Comparison of ENCODE assay signal across 2 cellular contexts in the genomic region with DNA sequence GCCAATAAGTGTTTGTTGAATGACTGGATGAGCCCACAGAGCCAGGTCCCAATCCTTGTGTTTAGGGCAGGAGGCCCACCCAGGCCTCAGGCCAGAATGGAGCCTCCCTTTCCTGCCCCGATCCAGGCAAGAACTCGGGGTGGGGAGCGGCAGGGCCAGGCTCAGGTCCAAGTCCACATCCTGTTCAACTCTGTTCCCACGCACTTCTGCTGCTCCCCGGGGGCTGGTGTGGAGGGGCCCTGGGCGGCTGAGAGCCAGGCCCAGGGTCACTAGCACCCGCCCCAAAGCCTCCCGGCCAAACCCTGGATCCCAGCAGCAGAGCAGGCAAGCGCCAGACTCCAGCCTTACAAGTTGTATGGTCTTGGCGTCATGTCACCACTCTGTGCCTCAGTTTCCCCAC.
TF ChIP-seq lines count a peak whose summit lies in the region.

No MANE protein-coding gene starts in this region.

TF ChIP-seq in liver, 16 proteins besides CTCF, POLR2A, EP300 and RAD21:
- TF ChIP-seq NR2F2 (IDR thresholded peaks at IDR 0.05) (peak; percentile 87), FOXA1 (IDR thresholded peaks at IDR 0.05) (no peak)
- TF ChIP-seq, protein P1, sequence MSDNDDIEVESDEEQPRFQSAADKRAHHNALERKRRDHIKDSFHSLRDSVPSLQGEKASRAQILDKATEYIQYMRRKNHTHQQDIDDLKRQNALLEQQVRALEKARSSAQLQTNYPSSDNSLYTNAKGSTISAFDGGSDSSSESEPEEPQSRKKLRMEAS (IDR thresholded peaks at IDR 0.05), result no peak
TF ChIP-seq in liver: peak in this region for 1.

TF ChIP-seq in HepG2, 621 proteins besides CTCF, POLR2A, EP300 and RAD21:
- TF ChIP-seq ZNF224 (CRISPR knock-in tag; IDR thresholded peaks at IDR 0.05) (no peak), ZFP37 (CRISPR knock-in tag; IDR thresholded peaks at IDR 0.05; ENCODE audit: borderline replicate concordance) (no peak), ZSCAN31 (CRISPR knock-in tag; IDR thresholded peaks at IDR 0.05; ENCODE audit: low read depth) (no peak), ZNF256 (CRISPR knock-in tag; conservative IDR thresholded peaks at IDR 0.05) (no peak), TGIF2 (CRISPR knock-in tag; IDR thresholded peaks at IDR 0.05) (no peak), SNAI1 (CRISPR knock-in tag; IDR thresholded peaks at IDR 0.05; ENCODE audit: borderline replicate concordance) (no peak), JUND (CRISPR knock-in tag; IDR thresholded peaks at IDR 0.05) (no peak), ZNF335 (CRISPR knock-in tag; IDR thresholded peaks at IDR 0.05) (no peak), MTA1 (CRISPR knock-in tag; IDR thresholded peaks at IDR 0.05; ENCODE audit: borderline replicate concordance) (no peak), NCOA5 (CRISPR knock-in tag; IDR thresholded peaks at IDR 0.05) (no peak), BRD4 (CRISPR knock-in tag; IDR thresholded peaks at IDR 0.05) (no peak), SALL2 (CRISPR knock-in tag; IDR thresholded peaks at IDR 0.05) (no peak)
- TF ChIP-seq, protein P2, sequence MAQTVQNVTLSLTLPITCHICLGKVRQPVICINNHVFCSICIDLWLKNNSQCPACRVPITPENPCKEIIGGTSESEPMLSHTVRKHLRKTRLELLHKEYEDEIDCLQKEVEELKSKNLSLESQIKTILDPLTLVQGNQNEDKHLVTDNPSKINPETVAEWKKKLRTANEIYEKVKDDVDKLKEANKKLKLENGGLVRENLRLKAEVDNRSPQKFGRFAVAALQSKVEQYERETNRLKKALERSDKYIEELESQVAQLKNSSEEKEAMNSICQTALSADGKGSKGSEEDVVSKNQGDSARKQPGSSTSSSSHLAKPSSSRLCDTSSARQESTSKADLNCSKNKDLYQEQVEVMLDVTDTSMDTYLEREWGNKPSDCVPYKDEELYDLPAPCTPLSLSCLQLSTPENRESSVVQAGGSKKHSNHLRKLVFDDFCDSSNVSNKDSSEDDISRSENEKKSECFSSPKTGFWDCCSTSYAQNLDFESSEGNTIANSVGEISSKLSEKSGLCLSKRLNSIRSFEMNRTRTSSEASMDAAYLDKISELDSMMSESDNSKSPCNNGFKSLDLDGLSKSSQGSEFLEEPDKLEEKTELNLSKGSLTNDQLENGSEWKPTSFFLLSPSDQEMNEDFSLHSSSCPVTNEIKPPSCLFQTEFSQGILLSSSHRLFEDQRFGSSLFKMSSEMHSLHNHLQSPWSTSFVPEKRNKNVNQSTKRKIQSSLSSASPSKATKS (CRISPR knock-in tag; IDR thresholded peaks at IDR 0.05), result no peak
- TF ChIP-seq, protein P3, sequence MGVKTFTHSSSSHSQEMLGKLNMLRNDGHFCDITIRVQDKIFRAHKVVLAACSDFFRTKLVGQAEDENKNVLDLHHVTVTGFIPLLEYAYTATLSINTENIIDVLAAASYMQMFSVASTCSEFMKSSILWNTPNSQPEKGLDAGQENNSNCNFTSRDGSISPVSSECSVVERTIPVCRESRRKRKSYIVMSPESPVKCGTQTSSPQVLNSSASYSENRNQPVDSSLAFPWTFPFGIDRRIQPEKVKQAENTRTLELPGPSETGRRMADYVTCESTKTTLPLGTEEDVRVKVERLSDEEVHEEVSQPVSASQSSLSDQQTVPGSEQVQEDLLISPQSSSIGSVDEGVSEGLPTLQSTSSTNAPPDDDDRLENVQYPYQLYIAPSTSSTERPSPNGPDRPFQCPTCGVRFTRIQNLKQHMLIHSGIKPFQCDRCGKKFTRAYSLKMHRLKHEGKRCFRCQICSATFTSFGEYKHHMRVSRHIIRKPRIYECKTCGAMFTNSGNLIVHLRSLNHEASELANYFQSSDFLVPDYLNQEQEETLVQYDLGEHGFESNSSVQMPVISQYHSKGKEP (CRISPR knock-in tag; IDR thresholded peaks at IDR 0.05), result no peak
- TF ChIP-seq, protein P4, sequence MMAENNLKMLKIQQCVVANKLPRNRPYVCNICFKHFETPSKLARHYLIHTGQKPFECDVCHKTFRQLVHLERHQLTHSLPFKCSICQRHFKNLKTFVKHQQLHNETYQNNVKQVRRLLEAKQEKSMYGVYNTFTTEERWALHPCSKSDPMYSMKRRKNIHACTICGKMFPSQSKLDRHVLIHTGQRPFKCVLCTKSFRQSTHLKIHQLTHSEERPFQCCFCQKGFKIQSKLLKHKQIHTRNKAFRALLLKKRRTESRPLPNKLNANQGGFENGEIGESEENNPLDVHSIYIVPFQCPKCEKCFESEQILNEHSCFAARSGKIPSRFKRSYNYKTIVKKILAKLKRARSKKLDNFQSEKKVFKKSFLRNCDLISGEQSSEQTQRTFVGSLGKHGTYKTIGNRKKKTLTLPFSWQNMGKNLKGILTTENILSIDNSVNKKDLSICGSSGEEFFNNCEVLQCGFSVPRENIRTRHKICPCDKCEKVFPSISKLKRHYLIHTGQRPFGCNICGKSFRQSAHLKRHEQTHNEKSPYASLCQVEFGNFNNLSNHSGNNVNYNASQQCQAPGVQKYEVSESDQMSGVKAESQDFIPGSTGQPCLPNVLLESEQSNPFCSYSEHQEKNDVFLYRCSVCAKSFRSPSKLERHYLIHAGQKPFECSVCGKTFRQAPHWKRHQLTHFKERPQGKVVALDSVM (CRISPR knock-in tag; IDR thresholded peaks at IDR 0.05), result no peak
